Comparison of ENCODE assay signal across 16 cellular contexts in the genomic region with DNA sequence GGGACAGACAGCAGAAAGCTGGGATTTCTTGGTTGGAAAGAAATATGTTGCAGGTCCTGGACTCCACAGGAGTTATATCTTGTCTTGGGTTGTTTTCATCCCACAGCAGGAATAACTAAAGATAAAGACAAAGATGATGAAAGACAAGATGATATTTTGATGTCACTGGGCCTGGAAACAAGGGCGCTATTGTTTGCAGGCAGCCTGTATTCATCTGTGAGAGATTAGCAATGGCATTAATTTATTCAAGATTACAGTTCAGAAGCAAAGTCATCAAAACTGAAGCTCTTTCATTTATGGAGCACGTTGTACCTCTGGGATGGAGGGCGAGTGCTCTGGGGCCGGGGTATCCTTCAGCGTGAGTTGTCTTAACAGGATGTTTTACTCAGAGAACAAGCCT.
DNase-seq lines count a peak whose midpoint lies in the region; ATAC-seq and TF ChIP-seq lines count a peak whose summit lies in the region.
"Had no signal": no experiment of that assay in that cellular context is flagged by ENCODE, and none has a peak within 500 bp of the region (broad histone marks: within the 10 kb centered on the region; RNA-seq: fewer than 3 reads in every experiment).

No MANE protein-coding gene starts in this region.

- H3K27me3 ChIP-seq in A673 (replicated peaks; ENCODE audit: insufficient read depth, low read depth, low read length, poor library complexity), result no peaks in the 10 kb centered on the region

- no peak overlapping the region for H3K27ac ChIP-seq in A673 (ENCODE audit: low read depth, low read length, poor library complexity, severe bottlenecking)
- H3K27ac ChIP-seq: C4-2B, HL-60 had no signal

- H3K4me3 ChIP-seq in A673 (ENCODE audit: low read depth, low read length, poor library complexity, severe bottlenecking), result no peak overlapping the region
- H3K4me3 ChIP-seq: GM23338 had no signal

- ATAC-seq in left ventricle myocardium superior, result peak; percentile 50
- ATAC-seq: GM23338 had no signal

- CTCF ChIA-PET in A673 (lab: Charles Lee), result no interaction called here

- H3K36me3 ChIP-seq in A673 (ENCODE audit: insufficient read depth, low read length, poor library complexity, severe bottlenecking), result no peaks in the 10 kb centered on the region

- no peaks in the 10 kb centered on the region for H3K4me1 ChIP-seq in A673 (ENCODE audit: insufficient read depth, low read length, poor library complexity, severe bottlenecking)

- POLR2A ChIA-PET in A673 (lab: Charles Lee; ENCODE audit: low non-redundant PET), result no interaction called here

- BruUV-seq in A673 (replicated peaks; lab: Mats Ljungman, UMichigan), result no TSS peak

- peak; percentile 9 for DNase-seq in A673 (ENCODE audit: low spot score)
- peak; percentile 72 for DNase-seq in COLO829 (ENCODE audit: low spot score)
- DNase-seq in left ventricle myocardium superior, result no peak
- peak; percentile 40 for DNase-seq in retina
- DNase-seq in NCI-H1436 (lab: John Stamatoyannopoulos, UW), result no peak
- no peak for DNase-seq in effector CD8-positive, alpha-beta T cell (lab: John Stamatoyannopoulos, UW)
- no peak for DNase-seq in kidney tubule cell (ENCODE audit: low spot score)
- DNase-seq: AML-193; Calu3; CD4-positive, alpha-beta T cell; DMS79 treated with DMSO at 0.1 percent for 48 hours; GF-D8; HCEC 1CT had no signal

- TF ChIP-seq CTCF in A673 (conservative IDR thresholded peaks at IDR 0.05; ENCODE audit: low read depth, low read length), result no peak

- no peaks in the 10 kb centered on the region for H3K9me3 ChIP-seq in A673 (ENCODE audit: low read depth, low read length, poor library complexity, severe bottlenecking)

- intact Hi-C loops in A673 (cut with micrococcal nuclease; ENCODE audit: unreplicated experiment), result no loop called here
- intact Hi-C loops in left ventricle myocardium superior (cut with micrococcal nuclease), result no loop called here

Comparison
In these comparisons a context has a peak if more than half of its experiments do, and no peak if none do; other contexts are left out.
1. DNase-seq: peak in A673 (single experiment), COLO829 (single experiment) and retina (single experiment); none in left ventricle myocardium superior (single experiment), NCI-H1436 (single experiment), effector CD8-positive, alpha-beta T cell (single experiment) and kidney tubule cell (single experiment).